8 cellular contexts compared by ENCODE assay signal in the genomic region with DNA sequence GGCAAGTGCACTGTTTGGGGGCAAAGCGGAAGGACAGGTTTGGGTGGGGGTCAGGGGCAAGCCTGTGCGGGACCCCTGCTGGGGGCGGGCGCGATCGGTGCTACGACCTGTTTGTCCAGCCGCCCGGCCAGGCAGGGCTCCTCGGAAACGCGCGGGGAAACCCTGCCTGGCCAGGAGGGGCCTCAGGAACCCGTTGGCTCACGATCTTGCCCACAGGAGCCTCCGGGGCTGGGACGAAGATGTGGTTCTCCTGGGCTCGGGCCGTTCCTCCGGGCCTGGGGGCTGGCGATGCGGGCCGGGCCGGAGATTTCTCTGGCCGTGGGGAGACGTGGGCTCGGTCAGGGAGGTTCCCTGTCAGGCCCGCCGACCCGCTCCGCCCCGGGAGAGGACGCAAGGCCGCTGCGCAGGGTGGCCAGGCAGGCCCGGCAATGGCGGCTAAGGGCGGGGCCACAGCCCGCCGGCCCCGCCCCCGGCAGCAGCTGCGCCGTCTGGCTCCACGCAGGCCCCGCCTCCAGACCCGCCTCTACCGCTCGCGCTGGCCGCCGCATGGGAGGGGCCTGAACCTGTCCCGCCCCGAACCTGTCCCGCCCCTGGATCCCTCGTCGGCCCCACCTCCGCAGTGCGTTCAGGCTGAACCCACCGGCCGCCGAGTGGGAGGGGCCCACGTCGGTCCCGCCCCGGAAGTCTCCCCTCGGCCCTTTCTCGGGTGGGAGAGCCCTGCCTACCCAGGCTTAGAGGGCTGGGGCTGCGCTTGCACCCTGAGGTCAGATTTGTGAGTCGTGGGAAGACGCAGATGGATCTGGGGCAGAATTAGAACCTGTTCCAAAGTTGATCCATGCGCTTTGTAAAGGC. TPM values are rescaled to one million over a fixed set of nuclear protein-coding genes. Genes with fewer than 3 reads are reported as not detected.
DNase-seq lines count a peak whose midpoint lies in the region; TF ChIP-seq lines count a peak whose summit lies in the region.

A gene with protein sequence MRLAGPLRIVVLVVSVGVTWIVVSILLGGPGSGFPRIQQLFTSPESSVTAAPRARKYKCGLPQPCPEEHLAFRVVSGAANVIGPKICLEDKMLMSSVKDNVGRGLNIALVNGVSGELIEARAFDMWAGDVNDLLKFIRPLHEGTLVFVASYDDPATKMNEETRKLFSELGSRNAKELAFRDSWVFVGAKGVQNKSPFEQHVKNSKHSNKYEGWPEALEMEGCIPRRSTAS (minus strand): TSS at position 430 of the 852 bp plus-strand sequence. CDS start 460 bp downstream, outside the sequence.

- intact Hi-C loops in activated naive CD4-positive, alpha-beta T cell treated with anti-CD3 and anti-CD28 coated beads for 36 hours (cut with micrococcal nuclease) = loop anchor here (1.0 to 5.0 kb wide), 4 partner anchors 26 to 139 kb away; a partner anchor contains a TSS

- peaks cover 3% of the 10 kb centered on the region for H3K36me3 Mint-ChIP-seq in activated naive CD4-positive, alpha-beta T cell treated with anti-CD3 and anti-CD28 coated beads for 36 hours (ENCODE audit: low read depth)

- peak within 1 kb of the TSS; percentile 83 for H3K4me3 Mint-ChIP-seq in activated naive CD4-positive, alpha-beta T cell treated with anti-CD3 and anti-CD28 coated beads for 36 hours

- H3K4me1 Mint-ChIP-seq in activated naive CD4-positive, alpha-beta T cell treated with anti-CD3 and anti-CD28 coated beads for 36 hours (ENCODE audit: low read depth) = peaks cover 24% of the 10 kb centered on the region

- H3K4me3 ChIP-seq in HFF-Myc (replicated peaks; ENCODE audit: low read depth, low read length) (peak within 1 kb of the TSS; percentile 57), NB4 (ENCODE audit: low read depth, low read length) (peak within 1 kb of the TSS; percentile 71)

- no peaks in the 10 kb centered on the region for H3K27me3 Mint-ChIP-seq in activated naive CD4-positive, alpha-beta T cell treated with anti-CD3 and anti-CD28 coated beads for 36 hours (ENCODE audit: low read depth)

- peak; percentile 82 for TF ChIP-seq POLR2A in NB4 (IDR thresholded peaks at IDR 0.05; ENCODE audit: extremely low read depth, insufficient read length)

- H3K27ac Mint-ChIP-seq in activated naive CD4-positive, alpha-beta T cell treated with anti-CD3 and anti-CD28 coated beads for 36 hours = peak within 1 kb of the TSS; percentile 79

- CTCF ChIA-PET in activated naive CD4-positive, alpha-beta T cell treated with anti-CD3 and anti-CD28 coated beads for 36 hours (lab: Charles Lee) = interaction anchor here (2.1 kb wide), 1 partner anchor 11 kb away, joined by 7 read pairs; no protein-coding TSS in a partner anchor

- DNase-seq in GM04504 (ENCODE audit: low read depth) (peak; percentile 69), HFF-Myc (ENCODE audit: extremely low read depth, low read depth) (no peak), NB4 (ENCODE audit: low read depth) (peak; percentile 91), SK-N-DZ (ENCODE audit: low spot score) (peak; percentile 87), globus pallidus (ENCODE audit: low spot score) (peak; percentile 92), occipital lobe (lab: John Stamatoyannopoulos, UW) (peak; percentile 95), superior temporal gyrus (ENCODE audit: extremely low spot score) (peak; percentile 81)
- peak; percentile 95 for DNase-seq in activated naive CD4-positive, alpha-beta T cell treated with anti-CD3 and anti-CD28 coated beads for 36 hours

- TF ChIP-seq CTCF in HFF-Myc (IDR thresholded peaks at IDR 0.05; ENCODE audit: low read depth, low read length, missing control alignments) = no peak
- TF ChIP-seq CTCF in NB4 (IDR thresholded peaks at IDR 0.05; ENCODE audit: low read depth, low read length) = no peak

- no peaks in the 10 kb centered on the region for H3K9me3 Mint-ChIP-seq in activated naive CD4-positive, alpha-beta T cell treated with anti-CD3 and anti-CD28 coated beads for 36 hours

RNA-seq across cellular contexts. Expression of the gene that starts here (rescaled TPM):
- polyA plus RNA-seq in SK-N-DZ (2014; cell fraction: cytosol; rRNA removed) = 17.0 and 21.0 TPM in 2 replicates
- 31.3 and 33.7 TPM in 2 replicates for polyA plus RNA-seq in SK-N-DZ (2014; cell fraction: nucleus; rRNA removed)
- 10 to 100 TPM; 17.8 to 21.4 TPM for total RNA-seq in activated naive CD4-positive, alpha-beta T cell treated with anti-CD3 and anti-CD28 coated beads for 36 hours
- 8.1 TPM for total RNA-seq in occipital lobe
